Comparison of ENCODE assay signal across 8 cellular contexts in genomic region chr1:248807067-248807737, GRCh38. TPM values are rescaled to one million over a fixed set of nuclear protein-coding genes. Genes with fewer than 3 reads are reported as not detected.
A peak's percentile ranks its signal among the peaks of the same experiment; 100 is the strongest.
DNase-seq lines count a peak whose midpoint lies in the region; ATAC-seq and TF ChIP-seq lines count a peak whose summit lies in the region.

No MANE protein-coding gene starts in this region.

- H3K9ac ChIP-seq in HCT116 (ENCODE audit: low read length), result no peak overlapping the region

- peak; percentile 86 for TF ChIP-seq RAD21 in HCT116 (IDR thresholded peaks at IDR 0.05; ENCODE audit: low read depth)

- no TSS peak for BruUV-seq in HCT116 (replicated peaks; lab: Mats Ljungman, UMichigan)

- CTCF ChIA-PET in HCT116 (lab: Charles Lee), result interaction anchor here (0.8 to 1.3 kb wide), 2 partner anchors 101 to 102 kb away, joined by 3 read pairs; no protein-coding TSS in a partner anchor

- TF ChIP-seq EP300 in stomach (IDR thresholded peaks at IDR 0.05), result no peak

- H3K27ac ChIP-seq in HCT116 (ENCODE audit: low read depth, low read length), result no peak overlapping the region
- H3K27ac ChIP-seq in stomach, result no peak overlapping the region

- no peak overlapping the region for H3K4me2 ChIP-seq in HCT116 (ENCODE audit: low read length)

- 40 to 45% (median 41%) methylated on average over 10 to 15 of the region's 15 CpGs for WGBS in stomach, 5 donors

- TF ChIP-seq CTCF in HCT116 (IDR thresholded peaks at IDR 0.05 in 2 of 3, conservative IDR thresholded peaks at IDR 0.05 in 1 of 3; ENCODE audit: borderline replicate concordance in 1 of 3, insufficient read depth in 1 of 3, low read depth in 2 of 3, low read length in 2 of 3), result peak; percentile 67 to 84 (median 77)
- TF ChIP-seq CTCF in stomach (IDR thresholded peaks at IDR 0.05), result peak in 5 of 7 experiments; percentile 52 to 80 (median 66)

- ATAC-seq in HCT116, result peak; percentile 94

- H3K27me3 ChIP-seq in HCT116 (ENCODE audit: insufficient read depth, low read length) (no peaks in the 10 kb centered on the region), stomach (peaks cover 0 to 3% (median 0%) of the 10 kb centered on the region in 3 donors)

- H2AFZ ChIP-seq in HCT116 (ENCODE audit: low read depth, low read length, poor library complexity, severe bottlenecking), result no peak overlapping the region

- POLR2A ChIA-PET in HCT116 (lab: Charles Lee), result no interaction called here

- intact Hi-C loops in HCT116 (cut with micrococcal nuclease) (loop anchor here (1.0 to 5.0 kb wide), 3 partner anchors 111 to 1125 kb away; no protein-coding TSS in a partner anchor), stomach (cut with DNase I; ENCODE audit: low total_unique reads) (loop anchor here (5.0 kb wide), 1 partner anchor 185 kb away; no protein-coding TSS in a partner anchor)

- H3K4me3 ChIP-seq in HCT116 (replicated peaks in 1 of 2; ENCODE audit: low read depth in 1 of 2, low read length in 2 of 2) (no peak overlapping the region), stomach (no peak overlapping the region)

- peaks cover 0 to 2% of the 10 kb centered on the region in 2 experiments; a peak in 1 of 4 replicates for H3K36me3 ChIP-seq in HCT116 (ENCODE audit: control insufficient read depth in 1 of 2, insufficient read depth in 2 of 2, low read length in 2 of 2)
- peaks cover 0 to 14% (median 13%) of the 10 kb centered on the region in 4 donors for H3K36me3 ChIP-seq in stomach

- RAD21 ChIA-PET in HCT116 (lab: Charles Lee; ENCODE audit: low non-redundant PET in 1 of 2, low total read pairs in 2 of 2, uncharacterized antibody in 2 of 2, unreplicated experiment in 2 of 2), result no interaction called here

- H3K79me2 ChIP-seq in HCT116 (ENCODE audit: insufficient read depth, low read length), result no peaks in the 10 kb centered on the region

- DNase-seq in NCI-H510A treated with DMSO at 0.1 percent for 48 hours (lab: John Stamatoyannopoulos, UW), result peak; percentile 18
- DNase-seq in NCI-H510A (lab: John Stamatoyannopoulos, UW), result no peak
- DNase-seq in HCT116 (ENCODE audit: low read depth, low spot score), result peak; percentile 4
- peak; percentile 71 for DNase-seq in MV-4-11 (lab: John Stamatoyannopoulos, UW)
- DNase-seq in activated CD4-positive, alpha-beta T cell treated with anti-CD3 and anti-CD28 coated beads for 4 hours, result peak; percentile 45 to 50
- DNase-seq in effector CD8-positive, alpha-beta T cell (lab: John Stamatoyannopoulos, UW), result peak; percentile 37
- DNase-seq in midbrain (lab: John Stamatoyannopoulos, UW), result peak; percentile 72
- peak; percentile 67 for DNase-seq in stomach

- TF ChIP-seq POLR2A in HCT116 (IDR thresholded peaks at IDR 0.05; ENCODE audit: borderline replicate concordance, extremely low read depth, insufficient read depth, insufficient read length) (no peak), stomach (IDR thresholded peaks at IDR 0.05) (no peak)

- H3K9me3 ChIP-seq in HCT116 (ENCODE audit: control insufficient read depth in 1 of 2, insufficient read depth in 1 of 2, low read depth in 1 of 2, low read length in 2 of 2) (no peaks in the 10 kb centered on the region), stomach (no peaks in the 10 kb centered on the region)

- H3K4me1 ChIP-seq in HCT116 (ENCODE audit: control insufficient read depth in 1 of 2, insufficient read depth in 2 of 2, low read length in 2 of 2) (no peaks in the 10 kb centered on the region), stomach (peaks cover 8 to 46% (median 36%) of the 10 kb centered on the region in 4 donors)

- no peaks in the 10 kb centered on the region for H3K9me2 ChIP-seq in HCT116 (ENCODE audit: insufficient read depth)

- H4K20me1 ChIP-seq in HCT116 (ENCODE audit: insufficient read depth), result no peaks in the 10 kb centered on the region

TF ChIP-seq in HCT116, 20 proteins besides CTCF, POLR2A, EP300 and RAD21:
- TF ChIP-seq CBX3 (IDR thresholded peaks at IDR 0.05; ENCODE audit: low read depth) (0 out of 2 replicates have a peak, but pooled peaks have one; percentile 20), EZH2 (IDR thresholded peaks at IDR 0.05) (no peak)

RNA-seq across cellular contexts. Expression of gene SH3BP5L, which starts 18.5 kb away (rescaled TPM):
- total RNA-seq in HCT116 (2021; ENCODE audit: unreplicated experiment) (22.3 TPM), stomach (10 to 100 TPM; 11.6 to 20.0 (median 14.9) TPM)
- polyA plus RNA-seq in HCT116 (2012), result 11.9 and 15.1 TPM in 2 replicates
- polyA plus RNA-seq in stomach, result 10 to 100 TPM in 2 of 3 donors, 1 to 10 TPM in 1; 9.6 to 13.6 (median 10.6) TPM

RNA-seq across cellular contexts. Expression of gene ZNF672, which starts 30.8 kb away (rescaled TPM):
- total RNA-seq in HCT116 (2021; ENCODE audit: unreplicated experiment) (27.6 TPM), stomach (100 to 1,000 TPM in 1 of 5 donors, 10 to 100 TPM in 4; 17.1 to 142 (median 57.8) TPM)
- polyA plus RNA-seq in HCT116 (2012), result 24.7 and 29.4 TPM in 2 replicates
- polyA plus RNA-seq in stomach, result 10 to 100 TPM; 13.0 to 18.0 (median 17.1) TPM

RNA-seq across cellular contexts. Expression of gene LYPD8, which starts 51.6 kb away (rescaled TPM):
- total RNA-seq in HCT116 (2021; ENCODE audit: unreplicated experiment), result not detected
- not detected in 2 replicates for polyA plus RNA-seq in HCT116 (2012)
- 10 to 100 TPM in 1 of 5 donors, not detected in 4; 48.4 TPM for total RNA-seq in stomach
- 1 to 10 TPM in 1 of 3 donors, not detected in 2; 1.1 TPM for polyA plus RNA-seq in stomach

RNA-seq across cellular contexts. Expression of gene ZNF692, which starts 51.7 kb away (rescaled TPM):
- 76.2 TPM for total RNA-seq in HCT116 (2021; ENCODE audit: unreplicated experiment)
- polyA plus RNA-seq in HCT116 (2012), result 60.2 and 69.1 TPM in 2 replicates
- total RNA-seq in stomach, result 100 to 1,000 TPM in 2 of 5 donors, 10 to 100 TPM in 2, 1 to 10 TPM in 1; 8.4 to 120 (median 87.5) TPM
- polyA plus RNA-seq in stomach, result 10 to 100 TPM; 28.4 to 98.0 (median 44.9) TPM
